Comparison of ENCODE assay signal across 17 cellular contexts in the genomic region with DNA sequence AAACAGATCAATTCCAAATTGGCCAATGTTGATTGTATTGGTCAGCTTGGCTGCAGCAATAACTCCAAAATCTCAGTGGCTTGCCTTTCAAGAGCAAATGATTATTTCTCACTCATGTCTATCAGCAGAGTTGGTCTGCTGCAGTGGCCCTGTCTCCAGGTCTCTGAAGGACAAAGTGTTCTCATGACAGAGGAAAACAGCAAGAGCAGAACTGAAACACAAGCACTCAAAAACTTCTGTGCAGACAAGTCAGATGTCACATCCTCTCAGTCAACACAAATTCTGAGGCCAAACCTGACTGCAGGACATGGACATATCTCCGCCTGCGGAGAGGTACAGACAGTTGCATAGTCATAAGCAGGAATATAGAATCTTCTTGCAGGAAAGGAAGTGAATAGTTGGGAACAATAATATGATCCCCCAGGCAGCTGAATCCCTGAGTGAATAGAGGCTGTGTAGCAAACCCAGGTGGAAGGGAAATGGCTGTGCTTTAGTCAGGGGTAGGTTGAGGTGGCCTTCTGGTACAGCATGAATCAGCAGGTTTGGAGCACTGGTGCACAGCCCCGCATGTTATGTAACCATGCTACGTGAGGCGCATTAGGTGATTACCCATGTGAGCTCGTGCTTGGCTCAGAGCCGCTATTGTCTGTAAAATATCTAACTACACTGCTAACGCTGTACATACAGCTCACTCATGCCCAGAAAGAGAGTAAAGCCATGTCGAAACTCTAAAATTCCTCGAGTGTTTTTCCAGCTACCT. TPM values are rescaled to one million over a fixed set of nuclear protein-coding genes. Genes with fewer than 3 reads are reported as not detected.
DNase-seq lines count a peak whose midpoint lies in the region; ATAC-seq and TF ChIP-seq lines count a peak whose summit lies in the region.
"Had no signal": no experiment of that assay in that cellular context is flagged by ENCODE, and none has a peak within 500 bp of the region (broad histone marks: within the 10 kb centered on the region; RNA-seq: fewer than 3 reads in every experiment).

No MANE protein-coding gene starts in this region.

- TF ChIP-seq CTCF in WTC11 (IDR thresholded peaks at IDR 0.05) (no peak), esophagus muscularis mucosa (IDR thresholded peaks at IDR 0.05) (no peak), type B pancreatic cell (conservative IDR thresholded peaks at IDR 0.05) (no peak)

- POLR2A ChIA-PET in WTC11 (lab: Charles Lee): no interaction called here

- H3K27me3 Mint-ChIP-seq in WTC11 (ENCODE audit: low read depth) (no peaks in the 10 kb centered on the region), type B pancreatic cell (no peaks in the 10 kb centered on the region)

- DNase-seq in WTC11 (ENCODE audit: low spot score) (no peak), esophagus muscularis mucosa (ENCODE audit: extremely low spot score) (peak; percentile 82), kidney tubule cell (ENCODE audit: low spot score) (peak; percentile 90), type B pancreatic cell (ENCODE audit: extremely low spot score, unreplicated experiment) (no peak), AG20443 (ENCODE audit: low spot score) (no peak)
- DNase-seq: NCI-H1930; nephron progenitor cell; NK-92 treated with Interleukin-12 subunit alpha and Interleukin-12 subunit beta, amount 100 ng/mL, for 24 hours; RPMI8226 had no signal

- CTCF ChIA-PET in WTC11 (lab: Charles Lee): interaction anchor here (1.5 kb wide), 1 partner anchor 512 kb away, joined by 3 read pairs; no protein-coding TSS in a partner anchor

- no peak for TF ChIP-seq POLR2A in esophagus muscularis mucosa (IDR thresholded peaks at IDR 0.05; ENCODE audit: low read depth)

- 0 out of 2 replicates have a peak overlapping the region, but pooled peaks have one; percentile 72 for H3K27ac Mint-ChIP-seq in WTC11
- H3K27ac Mint-ChIP-seq in type B pancreatic cell: peak overlapping the region; percentile 13
- H3K27ac Mint-ChIP-seq: activated T-helper 2 cell treated with anti-CD3 and anti-CD28 coated beads, Interferon-gamma antibody, Interleukin-2, Interleukin-4, amounts not matched to agents 10 μg/mL and 5 μg/mL and 100 μg/mL, durations not matched to agents 14 hours and 24 hours and 36 hours; nephron progenitor cell had no signal

- intact Hi-C loops in esophagus muscularis mucosa (cut with DNase I): no loop called here

- H3K36me3 Mint-ChIP-seq in WTC11: no peaks in the 10 kb centered on the region
- no peaks in the 10 kb centered on the region for H3K36me3 Mint-ChIP-seq in type B pancreatic cell

- no peaks in the 10 kb centered on the region for H3K36me3 ChIP-seq in esophagus muscularis mucosa

- H3K27ac ChIP-seq in esophagus muscularis mucosa (replicated peaks in 1 of 4): no peak overlapping the region
- H3K27ac ChIP-seq: KMS-11 had no signal

- H3K4me3 Mint-ChIP-seq in WTC11: no peak overlapping the region
- H3K4me3 Mint-ChIP-seq in type B pancreatic cell: no peak overlapping the region
- H3K4me3 Mint-ChIP-seq: nephron progenitor cell had no signal

- H3K9me3 Mint-ChIP-seq in WTC11 (no peaks in the 10 kb centered on the region), type B pancreatic cell (no peaks in the 10 kb centered on the region)
- H3K9me3 Mint-ChIP-seq: activated T-helper 2 cell treated with anti-CD3 and anti-CD28 coated beads, Interferon-gamma antibody, Interleukin-2, Interleukin-4, amounts not matched to agents 10 μg/mL and 5 μg/mL and 100 μg/mL, durations not matched to agents 14 hours and 24 hours and 36 hours; nephron progenitor cell had no signal

- no peak overlapping the region for H3K4me3 ChIP-seq in esophagus muscularis mucosa

- TF ChIP-seq EP300 in esophagus muscularis mucosa (IDR thresholded peaks at IDR 0.05): no peak

- ATAC-seq in WTC11 (no peak), GM18858 (IDR thresholded peaks at IDR 0.05; ENCODE audit: unreplicated experiment) (no peak), HG03097 (IDR thresholded peaks at IDR 0.05; ENCODE audit: low FRiP score, unreplicated experiment) (no peak)

- H3K27me3 ChIP-seq in esophagus muscularis mucosa: no peaks in the 10 kb centered on the region

- peaks cover 0 to 6% (median 2%) of the 10 kb centered on the region in 4 donors for H3K4me1 ChIP-seq in esophagus muscularis mucosa

- WGBS in esophagus muscularis mucosa: 86% methylated on average over 10 of the region's 10 CpGs

- no peaks in the 10 kb centered on the region for H3K9me3 ChIP-seq in esophagus muscularis mucosa

- H3K4me1 Mint-ChIP-seq in WTC11 (peaks cover 21% of the 10 kb centered on the region), type B pancreatic cell (ENCODE audit: unreplicated experiment) (peaks cover 20% of the 10 kb centered on the region)

TF ChIP-seq in WTC11, 78 proteins besides CTCF, POLR2A, EP300 and RAD21:
- TF ChIP-seq, protein P1, sequence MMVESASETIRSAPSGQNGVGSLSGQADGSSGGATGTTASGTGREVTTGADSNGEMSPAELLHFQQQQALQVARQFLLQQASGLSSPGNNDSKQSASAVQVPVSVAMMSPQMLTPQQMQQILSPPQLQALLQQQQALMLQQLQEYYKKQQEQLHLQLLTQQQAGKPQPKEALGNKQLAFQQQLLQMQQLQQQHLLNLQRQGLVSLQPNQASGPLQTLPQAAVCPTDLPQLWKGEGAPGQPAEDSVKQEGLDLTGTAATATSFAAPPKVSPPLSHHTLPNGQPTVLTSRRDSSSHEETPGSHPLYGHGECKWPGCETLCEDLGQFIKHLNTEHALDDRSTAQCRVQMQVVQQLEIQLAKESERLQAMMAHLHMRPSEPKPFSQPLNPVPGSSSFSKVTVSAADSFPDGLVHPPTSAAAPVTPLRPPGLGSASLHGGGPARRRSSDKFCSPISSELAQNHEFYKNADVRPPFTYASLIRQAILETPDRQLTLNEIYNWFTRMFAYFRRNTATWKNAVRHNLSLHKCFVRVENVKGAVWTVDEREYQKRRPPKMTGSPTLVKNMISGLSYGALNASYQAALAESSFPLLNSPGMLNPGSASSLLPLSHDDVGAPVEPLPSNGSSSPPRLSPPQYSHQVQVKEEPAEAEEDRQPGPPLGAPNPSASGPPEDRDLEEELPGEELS (CRISPR knock-in tag; IDR thresholded peaks at IDR 0.05): no peak
- TF ChIP-seq CREB1 (CRISPR knock-in tag; IDR thresholded peaks at IDR 0.05): no peak
- TF ChIP-seq OVOL2 (CRISPR knock-in tag; IDR thresholded peaks at IDR 0.05; ENCODE audit: borderline replicate concordance): no peak
- TF ChIP-seq FOXJ3 (CRISPR knock-in tag; IDR thresholded peaks at IDR 0.05; ENCODE audit: borderline replicate concordance): no peak
- TF ChIP-seq FOXP1 (CRISPR knock-in tag; IDR thresholded peaks at IDR 0.05; ENCODE audit: borderline replicate concordance): no peak
- TF ChIP-seq CREM (CRISPR knock-in tag; IDR thresholded peaks at IDR 0.05): no peak
- TF ChIP-seq ZNF671 (CRISPR knock-in tag; IDR thresholded peaks at IDR 0.05): no peak

RNA-seq across cellular contexts. Expression of a gene that starts 17.1 kb away (rescaled TPM):
- total RNA-seq in WTC11 (2021): not detected in 3 replicates
- not detected for total RNA-seq in esophagus muscularis mucosa
- not detected in 2 replicates for total RNA-seq in type B pancreatic cell (ENCODE audit: low replicate concordance)
- total RNA-seq: activated T-helper 2 cell treated with anti-CD3 and anti-CD28 coated beads, Interferon-gamma antibody, Interleukin-2, Interleukin-4, amounts not matched to agents 10 μg/mL and 5 μg/mL and 100 μg/mL, durations not matched to agents 14 hours and 24 hours and 36 hours; mesenteric fat pad; NCI-H460; pulmonary artery endothelial cell; temporal lobe had no signal

Comparison
In these comparisons a context has a peak if more than half of its experiments do, and no peak if none do; other contexts are left out.
1. DNase-seq: peak in esophagus muscularis mucosa (single experiment) and kidney tubule cell (single experiment); none in WTC11 (single experiment), type B pancreatic cell (single experiment) and AG20443 (single experiment).